15 cellular contexts compared by ENCODE assay signal in the genomic region with DNA sequence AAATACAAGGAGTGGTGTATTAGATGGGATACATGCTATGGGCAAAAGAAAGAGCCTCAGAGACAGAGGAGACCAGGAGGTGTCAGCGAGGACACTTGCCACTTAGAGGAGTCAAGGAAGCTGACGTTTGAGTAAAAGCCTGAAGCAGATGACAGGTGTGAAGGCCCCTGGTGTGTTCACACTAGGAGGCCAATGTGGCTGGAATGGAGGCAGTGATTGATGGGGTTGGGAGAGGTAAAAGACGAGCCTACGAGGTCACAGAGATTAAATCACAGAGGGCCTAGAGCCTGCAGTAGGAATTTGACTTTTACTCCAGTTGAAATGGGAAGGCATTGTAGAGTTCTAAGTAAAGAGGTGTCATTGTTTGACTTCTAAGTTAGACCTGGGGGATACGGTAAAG. TPM values are rescaled to one million over a fixed set of nuclear protein-coding genes. Genes with fewer than 3 reads are reported as not detected.
DNase-seq lines count a peak whose midpoint lies in the region; ATAC-seq and TF ChIP-seq lines count a peak whose summit lies in the region.
"Had no signal": no experiment of that assay in that cellular context is flagged by ENCODE, and none has a peak within 500 bp of the region (broad histone marks: within the 10 kb centered on the region; RNA-seq: fewer than 3 reads in every experiment).

No MANE protein-coding gene starts in this region.

- H3K9me3 ChIP-seq in WERI-Rb-1 (ENCODE audit: severe bottlenecking), result no peaks in the 10 kb centered on the region
- H3K9me3 ChIP-seq: upper lobe of left lung had no signal

- H3K27me3 ChIP-seq in WERI-Rb-1 (ENCODE audit: insufficient read depth, low read depth, severe bottlenecking), result no peaks in the 10 kb centered on the region
- H3K27me3 ChIP-seq: upper lobe of left lung had no signal

- no peaks in the 10 kb centered on the region for H3K36me3 Mint-ChIP-seq in activated CD4-positive, alpha-beta T cell treated with anti-CD3 and anti-CD28 coated beads, Interleukin-2, amount 10 ng/mL, durations not matched to agents 7 days and 5 days (ENCODE audit: low read depth)
- H3K36me3 Mint-ChIP-seq in neural crest cell (ENCODE audit: low read depth), result no peaks in the 10 kb centered on the region

- TF ChIP-seq CTCF in WERI-Rb-1 (IDR thresholded peaks at IDR 0.05; ENCODE audit: low read depth, low read length) (no peak), neural crest cell (conservative IDR thresholded peaks at IDR 0.05) (no peak)

- no peaks in the 10 kb centered on the region for H3K27me3 Mint-ChIP-seq in activated CD4-positive, alpha-beta T cell treated with anti-CD3 and anti-CD28 coated beads, Interleukin-2, amount 10 ng/mL, durations not matched to agents 7 days and 5 days
- H3K27me3 Mint-ChIP-seq in neural crest cell (ENCODE audit: low read depth), result no peaks in the 10 kb centered on the region

- no peaks in the 10 kb centered on the region for H3K36me3 ChIP-seq in WERI-Rb-1
- H3K36me3 ChIP-seq: upper lobe of left lung had no signal

- H3K27ac Mint-ChIP-seq in activated CD4-positive, alpha-beta T cell treated with anti-CD3 and anti-CD28 coated beads, Interleukin-2, amount 10 ng/mL, durations not matched to agents 7 days and 5 days, result peak overlapping the region; percentile 79
- H3K27ac Mint-ChIP-seq in neural crest cell (ENCODE audit: unreplicated experiment), result peak overlapping the region; percentile 58

- DNase-seq in activated CD4-positive, alpha-beta T cell treated with anti-CD3 and anti-CD28 coated beads, Interleukin-2, amount 10 ng/mL, durations not matched to agents 7 days and 5 days, result no peak
- DNase-seq in activated CD4-positive, alpha-beta T cell treated with anti-CD3 and anti-CD28 coated beads, Interleukin-2, amount 50 U/mL, for 1 hour, result no peak
- DNase-seq in WERI-Rb-1, result peak; percentile 29
- DNase-seq in neural crest cell (ENCODE audit: low read depth, low spot score), result no peak
- no peak for DNase-seq in Right ventricle myocardium inferior (ENCODE audit: missing footprints)
- DNase-seq in pons (ENCODE audit: low spot score), result no peak
- DNase-seq: amygdala; central memory CD4-positive, alpha-beta T cell; effector CD4-positive, alpha-beta T cell; stimulated activated naive CD4-positive, alpha-beta T cell; upper lobe of left lung had no signal

- ATAC-seq in GM21717 (IDR thresholded peaks at IDR 0.05; ENCODE audit: unreplicated experiment) (peak; percentile 11), HG03460 (IDR thresholded peaks at IDR 0.05; ENCODE audit: unreplicated experiment) (no peak), Right ventricle myocardium inferior (no peak)

- no peaks in the 10 kb centered on the region for H3K9me3 Mint-ChIP-seq in activated CD4-positive, alpha-beta T cell treated with anti-CD3 and anti-CD28 coated beads, Interleukin-2, amount 10 ng/mL, durations not matched to agents 7 days and 5 days
- H3K9me3 Mint-ChIP-seq in neural crest cell, result no peaks in the 10 kb centered on the region

- intact Hi-C loops in Right ventricle myocardium inferior (cut with DNase I), result no loop called here

- POLR2A ChIA-PET in activated CD4-positive, alpha-beta T cell treated with anti-CD3 and anti-CD28 coated beads, Interleukin-2, amount 10 ng/mL, durations not matched to agents 7 days and 5 days (lab: Charles Lee), result no interaction called here

- CTCF ChIA-PET in activated CD4-positive, alpha-beta T cell treated with anti-CD3 and anti-CD28 coated beads, Interleukin-2, amount 10 ng/mL, durations not matched to agents 7 days and 5 days (lab: Charles Lee), result interaction anchor here (1.0 to 2.8 kb wide), 5 partner anchors 12 to 108 kb away, joined by 3 to 7 read pairs (median 4); a partner anchor contains a TSS

- H3K4me1 Mint-ChIP-seq in activated CD4-positive, alpha-beta T cell treated with anti-CD3 and anti-CD28 coated beads, Interleukin-2, amount 10 ng/mL, durations not matched to agents 7 days and 5 days, result peaks cover 46% of the 10 kb centered on the region
- H3K4me1 Mint-ChIP-seq in neural crest cell, result peaks cover 16% of the 10 kb centered on the region

- no peak overlapping the region for H3K4me3 ChIP-seq in WERI-Rb-1 (ENCODE audit: low read depth, low read length)
- H3K4me3 ChIP-seq: GM23248, SK-N-MC, upper lobe of left lung had no signal

- H3K27ac ChIP-seq in WERI-Rb-1, result no peak overlapping the region
- H3K27ac ChIP-seq: GM23248, SK-N-MC, upper lobe of left lung had no signal

- no peak overlapping the region for H3K4me3 Mint-ChIP-seq in activated CD4-positive, alpha-beta T cell treated with anti-CD3 and anti-CD28 coated beads, Interleukin-2, amount 10 ng/mL, durations not matched to agents 7 days and 5 days
- H3K4me3 Mint-ChIP-seq in neural crest cell, result no peak overlapping the region

RNA-seq across cellular contexts. Expression of a gene that starts 12.0 kb away (rescaled TPM):
- total RNA-seq in activated CD4-positive, alpha-beta T cell treated with anti-CD3 and anti-CD28 coated beads, Interleukin-2, amount 10 ng/mL, durations not matched to agents 7 days and 5 days, result 10 to 100 TPM; 55.8 to 62.3 TPM
- 13.3 and 15.4 TPM in 2 replicates for total RNA-seq in neural crest cell
- 7.7 TPM for total RNA-seq in Right ventricle myocardium inferior

RNA-seq across cellular contexts. Expression of a gene that starts 24.3 kb away (rescaled TPM):
- total RNA-seq in activated CD4-positive, alpha-beta T cell treated with anti-CD3 and anti-CD28 coated beads, Interleukin-2, amount 10 ng/mL, durations not matched to agents 7 days and 5 days, result 10 to 100 TPM; 11.3 to 11.9 TPM
- total RNA-seq in neural crest cell (179 and 191 TPM in 2 replicates), Right ventricle myocardium inferior (65.8 TPM)
